In genomic region chr17:57379237-57380054, GRCh38 we compare ENCODE assay signal across 8 cellular contexts.
A peak's percentile ranks its signal among the peaks of the same experiment; 100 is the strongest.
DNase-seq lines count a peak whose midpoint lies in the region; TF ChIP-seq lines count a peak whose summit lies in the region.

No MANE protein-coding gene starts in this region.

- DNase-seq in stimulated activated CD4-positive, alpha-beta T cell treated with anti-CD3 and anti-CD28 coated beads, Interleukin-1b, Interleukin-23, amount 100 ng/mL, for 48 hours = peak; percentile 29
- no peak for DNase-seq in stimulated activated CD4-positive, alpha-beta T cell treated with anti-CD3 and anti-CD28 coated beads, Interleukin-12 subunit alpha, Interleukin-12 subunit beta, amount 100 ng/mL, for 4 hours
- DNase-seq in amniotic epithelial cell (ENCODE audit: low read depth) (peak; percentile 82), uterus (peak in 1 of 2 donors; percentile 18), NCI-H82 (lab: John Stamatoyannopoulos, UW) (no peak), substantia nigra (lab: John Stamatoyannopoulos, UW) (no peak), G401 (ENCODE audit: low spot score) (no peak)

- TF ChIP-seq POLR2A in uterus (IDR thresholded peaks at IDR 0.05) = no peak

- no peak overlapping the region for H3K4me3 ChIP-seq in uterus

- H3K27ac ChIP-seq in layer of hippocampus (ENCODE audit: low read depth, low read length) (peak overlapping the region; percentile 73), uterus (peak overlapping the region; percentile 35 to 64), substantia nigra (ENCODE audit: low read depth, low read length, poor library complexity, severe bottlenecking) (no peak overlapping the region)

- H3K36me3 ChIP-seq in uterus = no peaks in the 10 kb centered on the region

- peaks cover 0 to 5% of the 10 kb centered on the region in 2 donors for H3K4me1 ChIP-seq in uterus

- TF ChIP-seq CTCF in uterus (IDR thresholded peaks at IDR 0.05) = no peak

- intact Hi-C loops in uterus (cut with DNase I; ENCODE audit: low total_unique reads) = no loop called here

- H3K9me3 ChIP-seq in uterus = no peaks in the 10 kb centered on the region

- H3K27me3 ChIP-seq in layer of hippocampus (ENCODE audit: control insufficient read depth, insufficient read depth, low read length) (no peaks in the 10 kb centered on the region), uterus (no peaks in the 10 kb centered on the region)

- in situ Hi-C loops in G401 (cut with HindIII; ENCODE audit: low sequenced_read_pairs) = no loop called here

Comparison
In these comparisons a context has a peak if more than half of its experiments do, and no peak if none do; other contexts are left out.
1. DNase-seq: peak in stimulated activated CD4-positive, alpha-beta T cell treated with anti-CD3 and anti-CD28 coated beads, Interleukin-1b, Interleukin-23, amount 100 ng/mL, for 48 hours (single experiment) and amniotic epithelial cell (single experiment); none in stimulated activated CD4-positive, alpha-beta T cell treated with anti-CD3 and anti-CD28 coated beads, Interleukin-12 subunit alpha, Interleukin-12 subunit beta, amount 100 ng/mL, for 4 hours (single experiment), NCI-H82 (single experiment), substantia nigra (0 of 49) and G401 (single experiment).